ENCODE assay signal across 13 cellular contexts in the genomic region with DNA sequence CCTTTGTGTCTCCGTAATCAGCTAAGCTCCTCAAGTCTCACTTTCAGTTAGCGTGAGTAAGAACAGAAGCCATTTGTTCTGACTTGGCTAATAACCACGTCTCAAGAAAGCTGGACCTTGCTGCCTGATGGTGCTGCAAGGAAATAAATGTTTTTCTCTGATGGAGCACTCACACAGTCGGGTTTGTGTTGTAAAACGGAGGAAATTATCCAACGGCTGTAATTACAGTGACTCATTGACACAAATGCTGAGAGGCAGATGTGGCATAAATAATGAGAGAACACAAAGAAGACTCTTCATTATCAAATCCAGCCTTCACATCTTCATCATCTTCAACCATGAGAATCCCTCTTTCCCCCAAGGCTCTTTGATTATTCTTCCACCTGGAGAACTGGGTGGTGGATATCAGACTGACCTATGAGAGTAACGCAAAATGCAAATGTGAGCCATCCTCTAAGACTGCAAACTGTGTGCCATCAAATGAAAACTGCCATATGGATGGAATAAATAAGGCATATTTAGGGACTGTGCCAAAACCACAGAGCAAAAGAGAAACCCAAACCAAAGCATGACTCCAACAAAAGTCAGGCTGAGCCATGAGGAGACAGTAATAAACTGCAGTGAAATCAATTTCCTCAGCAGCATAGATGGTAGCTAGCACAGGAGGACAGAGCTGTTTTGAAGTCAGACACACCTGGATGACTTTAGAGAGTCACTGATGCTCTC.
DNase-seq lines count a peak whose midpoint lies in the region; ATAC-seq and TF ChIP-seq lines count a peak whose summit lies in the region.
"Had no signal": no experiment of that assay in that cellular context is flagged by ENCODE, and none has a peak within 500 bp of the region (broad histone marks: within the 10 kb centered on the region; RNA-seq: fewer than 3 reads in every experiment).

No MANE protein-coding gene starts in this region.

- H3K4me3 Mint-ChIP-seq in activated T-helper 1 cell treated with anti-CD3 and anti-CD28 coated beads, Interleukin-12 subunit alpha, Interleukin-12 subunit beta, Interleukin-2, Interleukin-4 antibody, amounts not matched to agents 30 ng/mL and 10 ng/mL and 1 ng/mL, durations not matched to agents 14 hours and 24 hours and 36 hours = no peak overlapping the region
- H3K4me3 Mint-ChIP-seq: naive thymus-derived CD4-positive, alpha-beta T cell had no signal

- H3K36me3 ChIP-seq in colonic mucosa (no peaks in the 10 kb centered on the region), mucosa of descending colon (ENCODE audit: low read depth) (no peaks in the 10 kb centered on the region), esophagus muscularis mucosa (no peaks in the 10 kb centered on the region)

- H3K9me3 ChIP-seq in colonic mucosa (no peaks in the 10 kb centered on the region), mucosa of descending colon (no peaks in the 10 kb centered on the region), esophagus muscularis mucosa (no peaks in the 10 kb centered on the region)

- no peak for TF ChIP-seq EP300 in esophagus muscularis mucosa (IDR thresholded peaks at IDR 0.05)

- peak; percentile 89 for DNase-seq in COLO829 (ENCODE audit: low spot score)
- peak; percentile 98 for DNase-seq in NCI-H1694 treated with DMSO at 0.1 percent for 48 hours (lab: John Stamatoyannopoulos, UW)
- peak; percentile 27 for DNase-seq in colonic mucosa
- DNase-seq in mucosa of descending colon = peak in 1 of 3 donors; percentile 20
- DNase-seq in esophagus muscularis mucosa (ENCODE audit: extremely low spot score) = no peak
- no peak for DNase-seq in activated T-helper 1 cell treated with anti-CD3 and anti-CD28 coated beads, Interleukin-12 subunit alpha, Interleukin-12 subunit beta, Interleukin-2, Interleukin-4 antibody, amounts not matched to agents 30 ng/mL and 10 ng/mL and 1 ng/mL, durations not matched to agents 14 hours and 24 hours and 36 hours (ENCODE audit: low spot score)
- DNase-seq: activated naive CD4-positive, alpha-beta T cell treated with Interleukin-2 at 50 U/mL for 16 hours; DMS153; erythroblast; naive thymus-derived CD4-positive, alpha-beta T cell; T1000 had no signal

- H3K27me3 ChIP-seq in colonic mucosa = no peaks in the 10 kb centered on the region
- H3K27me3 ChIP-seq in esophagus muscularis mucosa = no peaks in the 10 kb centered on the region

- peak; percentile 92 for ATAC-seq in mucosa of descending colon
- ATAC-seq in GM19328 (IDR thresholded peaks at IDR 0.05; ENCODE audit: unreplicated experiment) = no peak
- no peak for ATAC-seq in GM19395 (IDR thresholded peaks at IDR 0.05; ENCODE audit: unreplicated experiment)
- ATAC-seq: naive thymus-derived CD4-positive, alpha-beta T cell had no signal

- no peaks in the 10 kb centered on the region for H3K4me1 ChIP-seq in colonic mucosa
- H3K4me1 ChIP-seq in mucosa of descending colon (ENCODE audit: low read depth) = no peaks in the 10 kb centered on the region
- no peaks in the 10 kb centered on the region for H3K4me1 ChIP-seq in esophagus muscularis mucosa

- peak overlapping the region; percentile 47 for H3K27ac ChIP-seq in colonic mucosa
- H3K27ac ChIP-seq in esophagus muscularis mucosa (replicated peaks in 1 of 4) = no peak overlapping the region

- no peaks in the 10 kb centered on the region for H3K9me3 Mint-ChIP-seq in activated T-helper 1 cell treated with anti-CD3 and anti-CD28 coated beads, Interleukin-12 subunit alpha, Interleukin-12 subunit beta, Interleukin-2, Interleukin-4 antibody, amounts not matched to agents 30 ng/mL and 10 ng/mL and 1 ng/mL, durations not matched to agents 14 hours and 24 hours and 36 hours

- no peaks in the 10 kb centered on the region for H3K4me1 Mint-ChIP-seq in activated T-helper 1 cell treated with anti-CD3 and anti-CD28 coated beads, Interleukin-12 subunit alpha, Interleukin-12 subunit beta, Interleukin-2, Interleukin-4 antibody, amounts not matched to agents 30 ng/mL and 10 ng/mL and 1 ng/mL, durations not matched to agents 14 hours and 24 hours and 36 hours (ENCODE audit: low read depth)
- H3K4me1 Mint-ChIP-seq: naive thymus-derived CD4-positive, alpha-beta T cell had no signal

- no peak overlapping the region for H3K27ac Mint-ChIP-seq in activated T-helper 1 cell treated with anti-CD3 and anti-CD28 coated beads, Interleukin-12 subunit alpha, Interleukin-12 subunit beta, Interleukin-2, Interleukin-4 antibody, amounts not matched to agents 30 ng/mL and 10 ng/mL and 1 ng/mL, durations not matched to agents 14 hours and 24 hours and 36 hours
- H3K27ac Mint-ChIP-seq: naive thymus-derived CD4-positive, alpha-beta T cell had no signal

- 69% methylated on average over 7 of the region's 7 CpGs for WGBS in esophagus muscularis mucosa

- no peaks in the 10 kb centered on the region for H3K36me3 Mint-ChIP-seq in activated T-helper 1 cell treated with anti-CD3 and anti-CD28 coated beads, Interleukin-12 subunit alpha, Interleukin-12 subunit beta, Interleukin-2, Interleukin-4 antibody, amounts not matched to agents 30 ng/mL and 10 ng/mL and 1 ng/mL, durations not matched to agents 14 hours and 24 hours and 36 hours (ENCODE audit: low read depth)
- H3K36me3 Mint-ChIP-seq: naive thymus-derived CD4-positive, alpha-beta T cell had no signal

- H3K4me3 ChIP-seq in colonic mucosa (no peak overlapping the region), mucosa of descending colon (no peak overlapping the region), esophagus muscularis mucosa (peak overlapping the region in 1 of 4 donors; percentile 22)

- TF ChIP-seq CTCF in colonic mucosa (IDR thresholded peaks at IDR 0.05) = no peak
- TF ChIP-seq CTCF in mucosa of descending colon (IDR thresholded peaks at IDR 0.05) = no peak
- no peak for TF ChIP-seq CTCF in esophagus muscularis mucosa (IDR thresholded peaks at IDR 0.05)

- intact Hi-C loops in colonic mucosa (cut with DNase I) = no loop called here
- intact Hi-C loops in mucosa of descending colon (cut with DNase I, micrococcal nuclease) = no loop called here
- intact Hi-C loops in esophagus muscularis mucosa (cut with DNase I) = no loop called here
- intact Hi-C loops in activated T-helper 1 cell treated with anti-CD3 and anti-CD28 coated beads, Interleukin-12 subunit alpha, Interleukin-12 subunit beta, Interleukin-2, Interleukin-4 antibody, amounts not matched to agents 30 ng/mL and 10 ng/mL and 1 ng/mL, durations not matched to agents 14 hours and 24 hours and 36 hours (cut with micrococcal nuclease) = no loop called here

- no peak overlapping the region for H3K9ac ChIP-seq in colonic mucosa (ENCODE audit: low read depth in 2 of 2, low read length in 2 of 2)

- TF ChIP-seq POLR2A in esophagus muscularis mucosa (IDR thresholded peaks at IDR 0.05; ENCODE audit: low read depth) = no peak

- no peaks in the 10 kb centered on the region for H3K27me3 Mint-ChIP-seq in activated T-helper 1 cell treated with anti-CD3 and anti-CD28 coated beads, Interleukin-12 subunit alpha, Interleukin-12 subunit beta, Interleukin-2, Interleukin-4 antibody, amounts not matched to agents 30 ng/mL and 10 ng/mL and 1 ng/mL, durations not matched to agents 14 hours and 24 hours and 36 hours (ENCODE audit: insufficient read depth)
- H3K27me3 Mint-ChIP-seq: naive thymus-derived CD4-positive, alpha-beta T cell had no signal

Comparison
In these comparisons a context has a peak if more than half of its experiments do, and no peak if none do; other contexts are left out.
1. DNase-seq: peak in COLO829 (single experiment), NCI-H1694 treated with DMSO at 0.1 percent for 48 hours (single experiment) and colonic mucosa (single experiment); none in esophagus muscularis mucosa (single experiment) and activated T-helper 1 cell treated with anti-CD3 and anti-CD28 coated beads, Interleukin-12 subunit alpha, Interleukin-12 subunit beta, Interleukin-2, Interleukin-4 antibody, amounts not matched to agents 30 ng/mL and 10 ng/mL and 1 ng/mL, durations not matched to agents 14 hours and 24 hours and 36 hours (single experiment).